In the genomic region with DNA sequence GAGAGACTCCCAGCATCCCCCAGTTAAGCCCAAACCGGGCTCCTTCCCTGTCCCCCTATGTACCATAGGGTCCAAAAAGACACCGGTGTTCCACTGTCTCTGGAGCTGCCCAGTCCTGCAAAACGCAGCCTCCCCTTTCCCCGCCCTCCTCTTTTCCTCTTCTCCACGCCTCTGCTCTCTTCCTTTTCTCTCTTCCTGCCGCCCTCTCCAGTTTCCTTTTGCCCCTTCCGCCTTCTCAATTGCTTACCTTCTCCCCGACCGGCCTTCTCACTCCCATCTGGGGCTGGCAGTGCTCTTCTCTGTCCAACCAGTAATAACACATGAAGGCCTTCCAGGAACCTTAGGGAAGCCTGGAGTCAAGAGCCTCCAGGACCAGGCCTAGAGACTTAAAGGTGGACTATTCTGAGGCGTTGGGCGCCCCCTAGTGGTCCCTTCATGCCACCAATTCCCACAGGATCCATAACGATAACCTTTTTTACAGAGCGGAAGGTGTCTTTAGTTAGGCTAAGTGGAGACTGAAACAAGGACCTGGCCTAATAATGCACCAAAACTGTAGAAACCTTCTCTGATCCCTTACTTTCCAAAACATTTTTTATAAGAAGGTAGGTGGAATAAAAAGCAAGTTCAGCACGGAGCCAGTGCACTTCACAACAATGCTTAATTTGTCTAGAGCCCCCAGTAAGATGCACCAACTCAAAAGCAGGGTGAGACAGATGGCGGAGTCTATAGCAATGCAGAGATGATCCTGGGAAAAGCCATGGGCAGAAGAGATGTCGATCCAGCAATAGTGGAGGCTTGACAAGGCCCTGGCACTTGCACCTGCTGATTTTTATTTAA, we compare ENCODE assay signal across 8 cellular contexts. TPM values are rescaled to one million over a fixed set of nuclear protein-coding genes. Genes with fewer than 3 reads are reported as not detected.
DNase-seq lines count a peak whose midpoint lies in the region; ATAC-seq and TF ChIP-seq lines count a peak whose summit lies in the region.

No MANE protein-coding gene starts in this region.

- H3K4me3 Mint-ChIP-seq in HFFc6 (no peak overlapping the region), activated B cell treated with CpG ODN at 0.5 μM for 24 hours (no peak overlapping the region)

- H3K27me3 Mint-ChIP-seq in HFFc6 (ENCODE audit: insufficient read depth) (peaks cover 1% of the 10 kb centered on the region; the same call in 1 of the 2 replicates), activated B cell treated with CpG ODN at 0.5 μM for 24 hours (peaks cover 10% of the 10 kb centered on the region)

- H3K4me1 Mint-ChIP-seq in HFFc6 (ENCODE audit: low read depth): peaks cover 16% of the 10 kb centered on the region
- H3K4me1 Mint-ChIP-seq in activated B cell treated with CpG ODN at 0.5 μM for 24 hours: no peaks in the 10 kb centered on the region

- CTCF ChIA-PET in activated B cell treated with CpG ODN at 0.5 μM for 24 hours (lab: Charles Lee): interaction anchor here (1.0 kb wide), 1 partner anchor 1075 kb away, joined by 6 read pairs; no protein-coding TSS in a partner anchor

- intact Hi-C loops in activated B cell treated with CpG ODN at 0.5 μM for 24 hours (cut with micrococcal nuclease): loop anchor here (1.0 to 2.0 kb wide), 6 partner anchors 79 to 1989 kb away; no protein-coding TSS in a partner anchor

- ATAC-seq in activated B cell treated with CpG ODN at 0.5 μM for 24 hours (ENCODE audit: low read depth): peak; percentile 58

- H3K9me3 Mint-ChIP-seq in HFFc6 (no peaks in the 10 kb centered on the region), activated B cell treated with CpG ODN at 0.5 μM for 24 hours (no peaks in the 10 kb centered on the region)

- no peak overlapping the region for H3K27ac Mint-ChIP-seq in HFFc6
- no peak overlapping the region for H3K27ac Mint-ChIP-seq in activated B cell treated with CpG ODN at 0.5 μM for 24 hours

- DNase-seq in ELF-1 (ENCODE audit: low read depth, low spot score): peak; percentile 91
- DNase-seq in HFFc6: peak; percentile 21
- DNase-seq in NCI-H2196 (lab: John Stamatoyannopoulos, UW; ENCODE audit: unreplicated experiment): peak; percentile 63
- peak; percentile 41 for DNase-seq in activated B cell treated with CpG ODN at 0.5 μM for 24 hours
- peak; percentile 75 to 80 for DNase-seq in cardiac fibroblast (ENCODE audit: low read depth in 2 of 2)
- peak; percentile 54 for DNase-seq in kidney glomerular epithelial cell (lab: John Stamatoyannopoulos, UW)
- DNase-seq in stimulated activated CD4-positive, alpha-beta T cell treated with anti-CD3 and anti-CD28 coated beads, Interleukin-2, amount 100 ng/mL, for 4 hours (ENCODE audit: low read depth): peak; percentile 28
- no peak for DNase-seq in cerebellar nuclear complex (lab: John Stamatoyannopoulos, UW)

- H3K36me3 Mint-ChIP-seq in HFFc6 (ENCODE audit: low read depth): no peaks in the 10 kb centered on the region
- no peaks in the 10 kb centered on the region for H3K36me3 Mint-ChIP-seq in activated B cell treated with CpG ODN at 0.5 μM for 24 hours (ENCODE audit: low read depth)

- no peak overlapping the region for H3K4me3 ChIP-seq in cardiac fibroblast (replicated peaks in 1 of 2; ENCODE audit: low read depth in 2 of 2, low read length in 2 of 2)

- POLR2A ChIA-PET in activated B cell treated with CpG ODN at 0.5 μM for 24 hours (lab: Charles Lee): no interaction called here

- TF ChIP-seq CTCF in HFFc6 (IDR thresholded peaks at IDR 0.05) (peak; percentile 91), activated B cell treated with CpG ODN at 0.5 μM for 24 hours (IDR thresholded peaks at IDR 0.05) (no peak), cardiac fibroblast (IDR thresholded peaks at IDR 0.05; ENCODE audit: low read depth, low read length) (peak; percentile 77)

RNA-seq across cellular contexts. Expression of a gene that starts 27.2 kb away (rescaled TPM):
- 10 to 100 TPM; 23.5 to 31.2 (median 26.2) TPM for total RNA-seq in HFFc6 (2021; fragmentation: NEBNext Ultra II Directional; extraction: Animal tissue kit (Norgen Biotek cat#: 25700))
- total RNA-seq in activated B cell treated with CpG ODN at 0.5 μM for 24 hours: 4.1 and 4.6 TPM in 2 replicates

Comparison
In these comparisons a context has a peak if more than half of its experiments do, and no peak if none do; other contexts are left out.
1. DNase-seq: peak in ELF-1 (single experiment), HFFc6 (single experiment), NCI-H2196 (single experiment), activated B cell treated with CpG ODN at 0.5 μM for 24 hours (single experiment), cardiac fibroblast (2 of 2), kidney glomerular epithelial cell (single experiment) and stimulated activated CD4-positive, alpha-beta T cell treated with anti-CD3 and anti-CD28 coated beads, Interleukin-2, amount 100 ng/mL, for 4 hours (single experiment); none in cerebellar nuclear complex (0 of 2).